In genomic region chr3:49148159-49148558, GRCh38 we compare ENCODE assay signal across 23 cellular contexts. TPM values are rescaled to one million over a fixed set of nuclear protein-coding genes. Genes with fewer than 3 reads are reported as not detected.
DNase-seq lines count a peak whose midpoint lies in the region; TF ChIP-seq lines count a peak whose summit lies in the region.
"Had no signal": no experiment of that assay in that cellular context is flagged by ENCODE, and none has a peak within 500 bp of the region (broad histone marks: within the 10 kb centered on the region; RNA-seq: fewer than 3 reads in every experiment).

No MANE protein-coding gene starts in this region.

- 66 to 72% methylated on average over 5 of the region's 5 CpGs for WGBS in esophagus squamous epithelium, 2 donors

- DNase-seq in neural progenitor cell (ENCODE audit: low spot score) (no peak), progenitor cell of endocrine pancreas (ENCODE audit: low spot score, unreplicated experiment) (no peak), esophagus squamous epithelium (lab: John Stamatoyannopoulos, UW) (no peak), midbrain (lab: John Stamatoyannopoulos, UW) (no peak)
- DNase-seq: ACHN; BE2C; C1 segment of cervical spinal cord; CD4-positive, alpha-beta memory T cell; CD4-positive, CD25-positive, alpha-beta regulatory T cell; CD8-positive, alpha-beta memory T cell; COR-L47; DMS 273 treated with DMSO at 0.1 percent for 48 hours; DMS153; DMS53; DMS79; DND-41; EL; GDM1 had no signal

- H4K20me1 ChIP-seq in neural progenitor cell (ENCODE audit: low read depth): no peaks in the 10 kb centered on the region
- H4K20me1 ChIP-seq: BLaER1 had no signal

- H3K9me3 Mint-ChIP-seq in neural progenitor cell: no peaks in the 10 kb centered on the region
- H3K9me3 Mint-ChIP-seq in progenitor cell of endocrine pancreas (ENCODE audit: low read depth): no peaks in the 10 kb centered on the region
- H3K9me3 Mint-ChIP-seq: CD8-positive, alpha-beta memory T cell had no signal

- H3K9me3 ChIP-seq in HEK293 (ENCODE audit: control insufficient read depth, insufficient read depth, low read depth, low read length): no peaks in the 10 kb centered on the region
- no peaks in the 10 kb centered on the region for H3K9me3 ChIP-seq in neural progenitor cell (ENCODE audit: low read depth)
- no peaks in the 10 kb centered on the region for H3K9me3 ChIP-seq in esophagus squamous epithelium
- H3K9me3 ChIP-seq: BE2C had no signal

- H3K4me1 ChIP-seq in HEK293 (ENCODE audit: control insufficient read depth, insufficient read depth, low read length) (no peaks in the 10 kb centered on the region), neural progenitor cell (no peaks in the 10 kb centered on the region), esophagus squamous epithelium (peaks cover 0 to 15% (median 0%) of the 10 kb centered on the region in 3 donors)
- H3K4me1 ChIP-seq: BE2C had no signal

- H3K27me3 ChIP-seq in neural progenitor cell (no peaks in the 10 kb centered on the region), esophagus squamous epithelium (no peaks in the 10 kb centered on the region)
- H3K27me3 ChIP-seq: BE2C, BLaER1 had no signal

- no peak overlapping the region for H3K27ac ChIP-seq in HEK293 (ENCODE audit: extremely low read depth, low read depth, low read length)
- no peak overlapping the region for H3K27ac ChIP-seq in neural progenitor cell
- no peak overlapping the region for H3K27ac ChIP-seq in esophagus squamous epithelium
- H3K27ac ChIP-seq: 22Rv1, BLaER1 had no signal

- H3K36me3 Mint-ChIP-seq in neural progenitor cell: no peaks in the 10 kb centered on the region
- H3K36me3 Mint-ChIP-seq in progenitor cell of endocrine pancreas (ENCODE audit: insufficient read depth): no peaks in the 10 kb centered on the region
- H3K36me3 Mint-ChIP-seq: CD14-positive monocyte; CD4-positive, alpha-beta memory T cell; CD4-positive, CD25-positive, alpha-beta regulatory T cell; CD8-positive, alpha-beta memory T cell had no signal

- H3K79me2 ChIP-seq in neural progenitor cell (ENCODE audit: low read depth): no peaks in the 10 kb centered on the region

- no peak overlapping the region for H3K4me3 ChIP-seq in HEK293 (ENCODE audit: low read depth, low read length)
- H3K4me3 ChIP-seq in neural progenitor cell: no peak overlapping the region
- H3K4me3 ChIP-seq in esophagus squamous epithelium: no peak overlapping the region
- H3K4me3 ChIP-seq: BLaER1, GM12878 had no signal

- H3K4me3 Mint-ChIP-seq in neural progenitor cell: no peak overlapping the region
- no peak overlapping the region for H3K4me3 Mint-ChIP-seq in progenitor cell of endocrine pancreas (ENCODE audit: low read depth)
- H3K4me3 Mint-ChIP-seq: CD14-positive monocyte; CD4-positive, CD25-positive, alpha-beta regulatory T cell; CD8-positive, alpha-beta memory T cell had no signal

- H3K4me1 Mint-ChIP-seq in neural progenitor cell (peaks cover under 1% of the 10 kb centered on the region), progenitor cell of endocrine pancreas (ENCODE audit: low read depth) (no peaks in the 10 kb centered on the region)
- H3K4me1 Mint-ChIP-seq: CD14-positive monocyte; CD4-positive, alpha-beta memory T cell; CD4-positive, CD25-positive, alpha-beta regulatory T cell; CD8-positive, alpha-beta memory T cell had no signal

- H3K27me3 Mint-ChIP-seq in neural progenitor cell (ENCODE audit: insufficient read depth, low read depth): peaks cover 10% of the 10 kb centered on the region
- H3K27me3 Mint-ChIP-seq in progenitor cell of endocrine pancreas: peaks cover 7% of the 10 kb centered on the region
- H3K27me3 Mint-ChIP-seq: CD4-positive, alpha-beta memory T cell; CD8-positive, alpha-beta memory T cell had no signal

- CTCF ChIA-PET in HEK293 (lab: Yijun Ruan, JAX): no interaction called here

- no peak for TF ChIP-seq CTCF in HEK293 (tag by site-specific recombination; IDR thresholded peaks at IDR 0.05)
- no peak for TF ChIP-seq CTCF in neural progenitor cell (IDR thresholded peaks at IDR 0.05)
- no peak for TF ChIP-seq CTCF in progenitor cell of endocrine pancreas (IDR thresholded peaks at IDR 0.05; ENCODE audit: unreplicated experiment)
- no peak for TF ChIP-seq CTCF in esophagus squamous epithelium (IDR thresholded peaks at IDR 0.05)

- no peak overlapping the region for H3K9ac ChIP-seq in neural progenitor cell
- H3K9ac ChIP-seq: BLaER1 had no signal

- no peaks in the 10 kb centered on the region for H3F3A ChIP-seq in neural progenitor cell (ENCODE audit: low read depth)

- peak overlapping the region; percentile 80 for H3K27ac Mint-ChIP-seq in neural progenitor cell
- H3K27ac Mint-ChIP-seq in progenitor cell of endocrine pancreas: peak overlapping the region; percentile 42
- H3K27ac Mint-ChIP-seq: CD14-positive monocyte; CD4-positive, alpha-beta memory T cell had no signal

- no peak overlapping the region for H3K4me2 ChIP-seq in neural progenitor cell
- H3K4me2 ChIP-seq: BLaER1 had no signal

- H3K36me3 ChIP-seq in HEK293 (ENCODE audit: control insufficient read depth in 2 of 2, insufficient read depth in 1 of 2, low read length in 2 of 2): no peaks in the 10 kb centered on the region
- no peaks in the 10 kb centered on the region for H3K36me3 ChIP-seq in neural progenitor cell
- H3K36me3 ChIP-seq in esophagus squamous epithelium: no peaks in the 10 kb centered on the region
- H3K36me3 ChIP-seq: BE2C, BLaER1 had no signal

- POLR2A ChIA-PET in HEK293 (lab: Yijun Ruan, JAX): interaction anchor here (0.7 kb wide), 1 partner anchor 62 kb away, joined by 4 read pairs; no protein-coding TSS in a partner anchor

- H2AFZ ChIP-seq in neural progenitor cell (replicated peaks): no peak overlapping the region

- no peak for TF ChIP-seq POLR2A in esophagus squamous epithelium (IDR thresholded peaks at IDR 0.05)

- intact Hi-C loops in esophagus squamous epithelium (cut with DNase I): no loop called here

TF ChIP-seq in HEK293, 187 proteins besides CTCF, POLR2A, EP300 and RAD21:
- TF ChIP-seq ZNF645 (tag by site-specific recombination; IDR thresholded peaks at IDR 0.05) (no peak), ZNF366 (tag by site-specific recombination; conservative IDR thresholded peaks at IDR 0.05) (peak; percentile 82)

RNA-seq across cellular contexts. Expression of gene LAMB2, which starts 15.3 kb away (rescaled TPM):
- 75.4 and 137 TPM in 2 replicates for total RNA-seq in neural progenitor cell (ENCODE audit: low replicate concordance)
- total RNA-seq in progenitor cell of endocrine pancreas: 273 and 278 TPM in 2 replicates
- total RNA-seq in esophagus squamous epithelium: 100 to 1,000 TPM in 3 of 4 donors, 10 to 100 TPM in 1; 66.0 to 319 (median 175) TPM

RNA-seq across cellular contexts. Expression of gene CCDC71, which starts 18.0 kb away (rescaled TPM):
- total RNA-seq in neural progenitor cell (ENCODE audit: low replicate concordance) (18.8 and 41.9 TPM in 2 replicates), progenitor cell of endocrine pancreas (28.6 and 29.8 TPM in 2 replicates), esophagus squamous epithelium (10 to 100 TPM; 17.0 to 31.1 (median 23.1) TPM)

RNA-seq across cellular contexts. Expression of gene KLHDC8B, which starts 23.2 kb away (rescaled TPM):
- 14.8 and 45.1 TPM in 2 replicates for total RNA-seq in neural progenitor cell (ENCODE audit: low replicate concordance)
- 38.7 and 41.4 TPM in 2 replicates for total RNA-seq in progenitor cell of endocrine pancreas
- total RNA-seq in esophagus squamous epithelium: 10 to 100 TPM; 18.0 to 58.6 (median 46.3) TPM

RNA-seq across cellular contexts. Expression of gene USP19, which starts 27.5 kb away (rescaled TPM):
- total RNA-seq in neural progenitor cell (ENCODE audit: low replicate concordance) (36.0 and 60.6 TPM in 2 replicates), progenitor cell of endocrine pancreas (76.2 and 81.1 TPM in 2 replicates), esophagus squamous epithelium (10 to 100 TPM; 37.8 to 52.3 (median 40.7) TPM)

RNA-seq across cellular contexts. Expression of gene QARS1, which starts 43.6 kb away (rescaled TPM):
- total RNA-seq in neural progenitor cell (ENCODE audit: low replicate concordance) (240 and 347 TPM in 2 replicates), progenitor cell of endocrine pancreas (402 and 417 TPM in 2 replicates), esophagus squamous epithelium (100 to 1,000 TPM; 236 to 290 (median 265) TPM)
